ENCODE assay signal across 8 cellular contexts in the genomic region with DNA sequence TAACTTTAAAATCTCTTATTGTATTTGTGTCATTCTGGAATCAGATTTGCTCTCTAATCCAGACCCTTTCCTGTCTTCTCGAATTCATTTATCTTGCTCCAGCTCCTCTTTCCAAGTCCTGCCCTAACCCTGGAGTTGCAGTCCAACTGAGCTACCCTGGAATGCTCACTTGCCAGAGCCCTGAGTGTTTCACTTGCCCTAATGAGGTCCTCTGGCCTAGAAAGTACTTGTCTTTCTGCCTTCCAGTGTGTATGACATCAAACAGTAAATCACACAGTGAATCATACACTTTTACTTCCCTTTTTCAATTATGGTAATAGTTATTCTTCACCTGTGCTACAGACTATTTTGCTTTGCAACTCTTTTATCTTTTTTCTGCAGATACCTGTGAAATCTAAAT.
DNase-seq lines count a peak whose midpoint lies in the region; ATAC-seq lines count a peak whose summit lies in the region.

No MANE protein-coding gene starts in this region.

- intact Hi-C loops in activated CD4-positive, alpha-beta T cell treated with anti-CD3 and anti-CD28 coated beads, Interleukin-2, amount 10 ng/mL, durations not matched to agents 24 days and 14 days (cut with micrococcal nuclease): loop anchor here (10.0 kb wide), 3 partner anchors 211 to 361 kb away; no protein-coding TSS in a partner anchor

- peak overlapping the region; percentile 21 for H3K4me3 Mint-ChIP-seq in activated CD4-positive, alpha-beta T cell treated with anti-CD3 and anti-CD28 coated beads, Interleukin-2, amount 10 ng/mL, durations not matched to agents 24 days and 14 days

- peaks cover 24% of the 10 kb centered on the region for H3K36me3 Mint-ChIP-seq in activated CD4-positive, alpha-beta T cell treated with anti-CD3 and anti-CD28 coated beads, Interleukin-2, amount 10 ng/mL, durations not matched to agents 24 days and 14 days (ENCODE audit: low read depth)

- peaks cover 29% of the 10 kb centered on the region for H3K4me1 Mint-ChIP-seq in activated CD4-positive, alpha-beta T cell treated with anti-CD3 and anti-CD28 coated beads, Interleukin-2, amount 10 ng/mL, durations not matched to agents 24 days and 14 days

- DNase-seq in activated CD4-positive, alpha-beta T cell treated with anti-CD3 and anti-CD28 coated beads, Interleukin-2, amount 10 ng/mL, durations not matched to agents 24 days and 14 days: peak; percentile 58
- no peak for DNase-seq in activated CD4-positive, alpha-beta T cell treated with anti-CD3 and anti-CD28 coated beads, Interleukin-2, amount 50 U/mL, for 4 hours
- DNase-seq in NCI-H460 (ENCODE audit: extremely low read depth, low read depth): peak; percentile 64
- no peak for DNase-seq in NCI-H524 (lab: John Stamatoyannopoulos, UW)
- no peak for DNase-seq in stimulated activated CD4-positive, alpha-beta T cell treated with anti-CD3 and anti-CD28 coated beads, Interleukin-12 subunit alpha, Interleukin-12 subunit beta, amount 100 ng/mL, for 4 hours
- no peak for DNase-seq in central memory CD4-positive, alpha-beta T cell

- peak; percentile 98 for ATAC-seq in HG02610 (IDR thresholded peaks at IDR 0.05; ENCODE audit: unreplicated experiment)
- peak; percentile 90 for ATAC-seq in esophagus mucosa

- peak overlapping the region; percentile 83 for H3K27ac Mint-ChIP-seq in activated CD4-positive, alpha-beta T cell treated with anti-CD3 and anti-CD28 coated beads, Interleukin-2, amount 10 ng/mL, durations not matched to agents 24 days and 14 days

- no peaks in the 10 kb centered on the region for H3K27me3 Mint-ChIP-seq in activated CD4-positive, alpha-beta T cell treated with anti-CD3 and anti-CD28 coated beads, Interleukin-2, amount 10 ng/mL, durations not matched to agents 24 days and 14 days

- no peaks in the 10 kb centered on the region for H3K9me3 Mint-ChIP-seq in activated CD4-positive, alpha-beta T cell treated with anti-CD3 and anti-CD28 coated beads, Interleukin-2, amount 10 ng/mL, durations not matched to agents 24 days and 14 days

Comparison
In these comparisons a context has a peak if more than half of its experiments do, and no peak if none do; other contexts are left out.
1. DNase-seq: peak in activated CD4-positive, alpha-beta T cell treated with anti-CD3 and anti-CD28 coated beads, Interleukin-2, amount 10 ng/mL, durations not matched to agents 24 days and 14 days (single experiment) and NCI-H460 (single experiment); none in activated CD4-positive, alpha-beta T cell treated with anti-CD3 and anti-CD28 coated beads, Interleukin-2, amount 50 U/mL, for 4 hours (0 of 2), NCI-H524 (0 of 2), stimulated activated CD4-positive, alpha-beta T cell treated with anti-CD3 and anti-CD28 coated beads, Interleukin-12 subunit alpha, Interleukin-12 subunit beta, amount 100 ng/mL, for 4 hours (single experiment) and central memory CD4-positive, alpha-beta T cell (single experiment).